25 cellular contexts compared by ENCODE assay signal in genomic region chr17:42632949-42633444, GRCh38. TPM values are rescaled to one million over a fixed set of nuclear protein-coding genes. Genes with fewer than 3 reads are reported as not detected.
DNase-seq lines count a peak whose midpoint lies in the region; ATAC-seq, FAIRE-seq and TF ChIP-seq lines count a peak whose summit lies in the region.
"Had no signal": no experiment of that assay in that cellular context is flagged by ENCODE, and none has a peak within 500 bp of the region (broad histone marks: within the 10 kb centered on the region; RNA-seq: fewer than 3 reads in every experiment).

No MANE protein-coding gene starts in this region.

- no peak for DNase-seq in mammary epithelial cell
- DNase-seq in breast epithelium (ENCODE audit: low spot score in 2 of 2): no peak
- DNase-seq in body of pancreas: peak in 3 of 4 donors; percentile 47 to 64 (median 61)
- no peak for DNase-seq in mesenchymal stem cell
- peak; percentile 60 for DNase-seq in ureter (ENCODE audit: low spot score)
- DNase-seq in upper lobe of right lung: no peak
- DNase-seq in NCI-H1105 (lab: John Stamatoyannopoulos, UW): no peak
- no peak for DNase-seq in GM12891 (ENCODE audit: insufficient read length, low spot score)
- DNase-seq: activated CD4-positive, alpha-beta T cell treated with anti-CD3 and anti-CD28 coated beads for 48 hours; cerebellar nuclear complex; GOT3; Kasumi-1; kidney glomerular epithelial cell; naive B cell; NCI-H1092; NCI-H2029; NCI-H446; occipital lobe; SIG-M5; T-cell had no signal

- no peak overlapping the region for H4K91ac ChIP-seq in mesenchymal stem cell (ENCODE audit: low read length)

- no peaks in the 10 kb centered on the region for H3K79me2 ChIP-seq in mammary epithelial cell (ENCODE audit: insufficient read depth, low read length)

- CTCF ChIA-PET in mammary epithelial cell (lab: Charles Lee; ENCODE audit: low non-redundant PET): interaction anchor here (0.7 kb wide), 1 partner anchor 50 kb away, joined by 3 read pairs; no protein-coding TSS in a partner anchor

- dilution Hi-C loops in mammary epithelial cell (cut with HindIII; ENCODE audit: low sequenced_read_pairs): no loop called here

- intact Hi-C loops in mammary epithelial cell (cut with micrococcal nuclease): no loop called here
- intact Hi-C loops in breast epithelium (cut with DNase I; ENCODE audit: low total_unique reads): no loop called here
- intact Hi-C loops in body of pancreas (cut with DNase I): no loop called here
- intact Hi-C loops in upper lobe of right lung (cut with DNase I): no loop called here

- H3K23ac ChIP-seq in mesenchymal stem cell (ENCODE audit: low read length in 2 of 2): no peak overlapping the region

- H3K4me1 ChIP-seq in mammary epithelial cell (ENCODE audit: insufficient read depth, low read length) (peaks cover 5% of the 10 kb centered on the region), breast epithelium (no peaks in the 10 kb centered on the region), body of pancreas (peaks cover 49% of the 10 kb centered on the region), mesenchymal stem cell (ENCODE audit: control insufficient read depth, insufficient read depth, low read depth, low read length) (no peaks in the 10 kb centered on the region), upper lobe of right lung (no peaks in the 10 kb centered on the region)
- H3K4me1 ChIP-seq: ascending aorta, right atrium auricular region, tibial nerve had no signal

- H3K79me1 ChIP-seq in mesenchymal stem cell (replicated peaks; ENCODE audit: low read length, poor library complexity, severe bottlenecking): no peaks in the 10 kb centered on the region

- no peak overlapping the region for H3K18ac ChIP-seq in mesenchymal stem cell (ENCODE audit: low read depth in 1 of 2, low read length in 2 of 2)

- no peak overlapping the region for H3K9ac ChIP-seq in mammary epithelial cell (ENCODE audit: insufficient read depth, low read length)
- H3K9ac ChIP-seq in mesenchymal stem cell (ENCODE audit: low read length): no peak overlapping the region

- no peak overlapping the region for H3K14ac ChIP-seq in mesenchymal stem cell (ENCODE audit: low read length in 2 of 2)

- H4K8ac ChIP-seq in mesenchymal stem cell (ENCODE audit: low read length): no peak overlapping the region

- H2BK15ac ChIP-seq in mesenchymal stem cell (ENCODE audit: low read depth, poor library complexity, severe bottlenecking): no peak overlapping the region

- H3K4ac ChIP-seq in mesenchymal stem cell (ENCODE audit: low read depth in 1 of 2, low read length in 2 of 2): no peak overlapping the region

- TF ChIP-seq CTCF in mammary epithelial cell (conservative IDR thresholded peaks at IDR 0.05 in 1 of 2, IDR thresholded peaks at IDR 0.05 in 1 of 2; ENCODE audit: extremely low read depth in 1 of 2, insufficient read depth in 1 of 2, low read depth in 1 of 2, low read length in 2 of 2): no peak
- no peak for TF ChIP-seq CTCF in breast epithelium (IDR thresholded peaks at IDR 0.05)
- TF ChIP-seq CTCF in body of pancreas (IDR thresholded peaks at IDR 0.05): no peak
- no peak for TF ChIP-seq CTCF in upper lobe of right lung (IDR thresholded peaks at IDR 0.05)

- TF ChIP-seq POLR2A in breast epithelium (IDR thresholded peaks at IDR 0.05) (no peak), body of pancreas (IDR thresholded peaks at IDR 0.05) (peak in 2 of 3 donors; percentile 41 to 55), GM12891 (IDR thresholded peaks at IDR 0.05; ENCODE audit: low read depth, low read length) (no peak)

- H2AFZ ChIP-seq in mammary epithelial cell (ENCODE audit: low read depth, low read length): peak overlapping the region; percentile 13
- H2AFZ ChIP-seq in mesenchymal stem cell (ENCODE audit: low read depth, low read length): no peak overlapping the region

- H3K9me3 ChIP-seq in mammary epithelial cell (replicated peaks; ENCODE audit: insufficient read depth, low read length) (no peaks in the 10 kb centered on the region), breast epithelium (no peaks in the 10 kb centered on the region), body of pancreas (no peaks in the 10 kb centered on the region), mesenchymal stem cell (ENCODE audit: control insufficient read depth, low read length) (no peaks in the 10 kb centered on the region), upper lobe of right lung (no peaks in the 10 kb centered on the region)
- H3K9me3 ChIP-seq: ascending aorta, right atrium auricular region, tibial nerve had no signal

- 70% methylated on average over 8 of the region's 9 CpGs for WGBS in mammary epithelial cell (ENCODE audit: low coverage, missing lambda C conversion rate)
- WGBS in body of pancreas, 2 donors: 62 to 65% methylated on average over 9 of the region's 9 CpGs
- 92% methylated on average over 6 of the region's 9 CpGs for WGBS in mesenchymal stem cell

- H3K27me3 ChIP-seq in mammary epithelial cell (ENCODE audit: insufficient read depth, low read length): no peaks in the 10 kb centered on the region
- H3K27me3 ChIP-seq in breast epithelium: no peaks in the 10 kb centered on the region
- H3K27me3 ChIP-seq in body of pancreas: no peaks in the 10 kb centered on the region
- peaks cover 0 to 5% of the 10 kb centered on the region in 2 experiments for H3K27me3 ChIP-seq in mesenchymal stem cell (ENCODE audit: control insufficient read depth in 1 of 2, insufficient read depth in 1 of 2, low read length in 2 of 2)
- H3K27me3 ChIP-seq in upper lobe of right lung: no peaks in the 10 kb centered on the region
- H3K27me3 ChIP-seq: ascending aorta, right atrium auricular region, tibial nerve had no signal

- H3K4me2 ChIP-seq in mammary epithelial cell (ENCODE audit: insufficient read depth, low read depth, low read length) (no peak overlapping the region), mesenchymal stem cell (ENCODE audit: low read length, poor library complexity, severe bottlenecking) (no peak overlapping the region)

- no peak overlapping the region for H2BK12ac ChIP-seq in mesenchymal stem cell (ENCODE audit: low read length in 2 of 2)

- in situ Hi-C loops in mammary epithelial cell (cut with MboI; ENCODE audit: low sequenced_read_pairs in 2 of 2): no loop called here

- peak; percentile 39 for ATAC-seq in body of pancreas
- no peak for ATAC-seq in upper lobe of right lung
- ATAC-seq: T-cell had no signal

- H4K20me1 ChIP-seq in mammary epithelial cell (ENCODE audit: insufficient read depth, low read length): no peaks in the 10 kb centered on the region

- H3K4me3 ChIP-seq in mammary epithelial cell (replicated peaks in 1 of 3; ENCODE audit: insufficient read depth in 1 of 3, low read depth in 2 of 3, low read length in 3 of 3): no peak overlapping the region
- no peak overlapping the region for H3K4me3 ChIP-seq in breast epithelium
- H3K4me3 ChIP-seq in body of pancreas: no peak overlapping the region
- H3K4me3 ChIP-seq in mesenchymal stem cell (ENCODE audit: insufficient read depth in 1 of 2, low read depth in 1 of 2, low read length in 2 of 2): no peak overlapping the region
- no peak overlapping the region for H3K4me3 ChIP-seq in upper lobe of right lung
- H3K4me3 ChIP-seq: ascending aorta, right atrium auricular region, tibial nerve had no signal

- no TSS peak for BruUV-seq in mammary epithelial cell (replicated peaks; lab: Mats Ljungman, UMichigan)

- no peak overlapping the region for H3K27ac ChIP-seq in mammary epithelial cell (ENCODE audit: insufficient read depth, low read depth, low read length)
- no peak overlapping the region for H3K27ac ChIP-seq in breast epithelium
- H3K27ac ChIP-seq in body of pancreas: peak overlapping the region; percentile 69 to 85 (median 77)
- H3K27ac ChIP-seq in mesenchymal stem cell (ENCODE audit: low read length, poor library complexity, severe bottlenecking): no peak overlapping the region
- no peak overlapping the region for H3K27ac ChIP-seq in upper lobe of right lung
- H3K27ac ChIP-seq: ascending aorta, right atrium auricular region, tibial nerve had no signal

- H2AK5ac ChIP-seq in mesenchymal stem cell (ENCODE audit: low read length, severe bottlenecking): no peak overlapping the region

- peak overlapping the region; percentile 9 for H2BK5ac ChIP-seq in mesenchymal stem cell (ENCODE audit: low read depth, low read length, poor library complexity, severe bottlenecking)

- FAIRE-seq in GM12891 (lab: Jason Lieb, UNC): no peak
- FAIRE-seq: A204.1 had no signal

- H3K36me3 ChIP-seq in mammary epithelial cell (ENCODE audit: insufficient read depth, low read length): no peaks in the 10 kb centered on the region
- no peaks in the 10 kb centered on the region for H3K36me3 ChIP-seq in breast epithelium
- no peaks in the 10 kb centered on the region for H3K36me3 ChIP-seq in body of pancreas (replicated peaks in 1 of 2; ENCODE audit: insufficient read depth in 1 of 2, low read depth in 2 of 2)
- no peaks in the 10 kb centered on the region for H3K36me3 ChIP-seq in mesenchymal stem cell (ENCODE audit: control insufficient read depth in 1 of 2, insufficient read depth in 2 of 2, low read depth in 1 of 2, low read length in 2 of 2)
- H3K36me3 ChIP-seq in upper lobe of right lung: no peaks in the 10 kb centered on the region
- H3K36me3 ChIP-seq: ascending aorta, right atrium auricular region, tibial nerve had no signal

- no peak overlapping the region for H2BK120ac ChIP-seq in mesenchymal stem cell (ENCODE audit: low read depth, low read length)

RNA-seq across cellular contexts. Expression of gene TUBG1, which starts 23.5 kb away (rescaled TPM):
- total RNA-seq in mammary epithelial cell (100 to 1,000 TPM in 1 of 2 donors, 10 to 100 TPM in 1; 43.0 to 133 TPM), breast epithelium (10 to 100 TPM; 20.5 to 34.4 (median 22.8) TPM), body of pancreas (10 to 100 TPM; 17.4 to 23.1 TPM), ureter (49.7 TPM), upper lobe of right lung (29.2 TPM)
- polyA plus RNA-seq in mammary epithelial cell: 245 TPM
- polyA minus RNA-seq in mammary epithelial cell: 195 TPM
- 43.7 TPM for polyA plus RNA-seq in mesenchymal stem cell (2013, experiment 1 of 2)
- 42.6 TPM for polyA plus RNA-seq in mesenchymal stem cell (2013, experiment 2 of 2)
- polyA plus RNA-seq in GM12891 (2012; ENCODE audit: low read depth, missing spikeins): 86.3 TPM

RNA-seq across cellular contexts. Expression of gene RETREG3, which starts 23.8 kb away (rescaled TPM):
- 10 to 100 TPM; 60.4 to 97.7 TPM for total RNA-seq in mammary epithelial cell
- 48.5 TPM for polyA plus RNA-seq in mammary epithelial cell
- polyA minus RNA-seq in mammary epithelial cell: 76.4 TPM
- total RNA-seq in breast epithelium: 10 to 100 TPM; 58.7 to 85.8 (median 62.4) TPM
- 10 to 100 TPM; 36.9 to 42.0 TPM for total RNA-seq in body of pancreas
- polyA plus RNA-seq in mesenchymal stem cell (2013, experiment 1 of 2): 33.5 TPM
- 33.9 TPM for polyA plus RNA-seq in mesenchymal stem cell (2013, experiment 2 of 2)
- total RNA-seq in ureter: 76.5 TPM
- total RNA-seq in upper lobe of right lung: 68.6 TPM
- 13.2 TPM for polyA plus RNA-seq in GM12891 (2012; ENCODE audit: low read depth, missing spikeins)

RNA-seq across cellular contexts. Expression of gene TUBG2, which starts 26.1 kb away (rescaled TPM):
- total RNA-seq in mammary epithelial cell (10 to 100 TPM; 12.3 to 34.8 TPM), breast epithelium (10 to 100 TPM; 19.2 to 27.9 (median 26.1) TPM), body of pancreas (10 to 100 TPM; 64.1 to 80.4 TPM), ureter (41.0 TPM), upper lobe of right lung (19.8 TPM)
- 24.6 TPM for polyA plus RNA-seq in mammary epithelial cell
- polyA minus RNA-seq in mammary epithelial cell: 23.5 TPM
- polyA plus RNA-seq in mesenchymal stem cell (2013, experiment 1 of 2): 22.2 TPM
- polyA plus RNA-seq in mesenchymal stem cell (2013, experiment 2 of 2): 20.6 TPM
- polyA plus RNA-seq in GM12891 (2012; ENCODE audit: low read depth, missing spikeins): 11.5 TPM

RNA-seq across cellular contexts. Expression of gene PLEKHH3, which starts 43.8 kb away (rescaled TPM):
- total RNA-seq in mammary epithelial cell: 10 to 100 TPM; 22.1 to 22.7 TPM
- polyA plus RNA-seq in mammary epithelial cell: 5.8 TPM
- polyA minus RNA-seq in mammary epithelial cell: 1.9 TPM
- 10 to 100 TPM; 15.4 to 32.2 (median 24.6) TPM for total RNA-seq in breast epithelium
- 100 to 1,000 TPM in 1 of 2 donors, 10 to 100 TPM in 1; 63.0 to 105 TPM for total RNA-seq in body of pancreas
- polyA plus RNA-seq in mesenchymal stem cell (2013, experiment 1 of 2): 24.7 TPM
- 23.8 TPM for polyA plus RNA-seq in mesenchymal stem cell (2013, experiment 2 of 2)
- total RNA-seq in ureter: 64.2 TPM
- total RNA-seq in upper lobe of right lung: 26.4 TPM
- polyA plus RNA-seq in GM12891 (2012; ENCODE audit: low read depth, missing spikeins): 18.3 TPM

RNA-seq across cellular contexts. Expression of gene CCR10, which starts 48.6 kb away (rescaled TPM):
- total RNA-seq in mammary epithelial cell (under 1 TPM in 1 of 2 donors, not detected in 1; 0.21 TPM), breast epithelium (1 to 10 TPM; 1.6 to 4.6 (median 1.9) TPM), body of pancreas (under 1 TPM; 0.78 to 0.99 TPM), ureter (1.1 TPM), upper lobe of right lung (1.4 TPM)
- 0.14 TPM for polyA plus RNA-seq in mammary epithelial cell
- polyA minus RNA-seq in mammary epithelial cell: not detected
- polyA plus RNA-seq in mesenchymal stem cell (2013, experiment 1 of 2): 0.97 TPM
- 0.97 TPM for polyA plus RNA-seq in mesenchymal stem cell (2013, experiment 2 of 2)
- polyA plus RNA-seq in GM12891 (2012; ENCODE audit: low read depth, missing spikeins): 16.2 TPM
- total RNA-seq: HT-29 had no signal

Comparison
In these comparisons a context has a peak if more than half of its experiments do, and no peak if none do; other contexts are left out.
1. DNase-seq: peak in body of pancreas (3 of 4) and ureter (single experiment); none in mammary epithelial cell (single experiment), breast epithelium (0 of 2), mesenchymal stem cell (single experiment), upper lobe of right lung (single experiment), NCI-H1105 (single experiment) and GM12891 (single experiment).
2. H3K27ac ChIP-seq: peak in body of pancreas (4 of 4); none in mammary epithelial cell (single experiment), breast epithelium (0 of 2), mesenchymal stem cell (single experiment) and upper lobe of right lung (single experiment).
3. POLR2A ChIP-seq: peak in body of pancreas (2 of 3); none in breast epithelium (single experiment) and GM12891 (single experiment).